31 cellular contexts compared by ENCODE assay signal in genomic region chr17:74071280-74071679, GRCh38.
"Had no signal": no experiment of that assay in that cellular context is flagged by ENCODE, and none has a peak within 500 bp of the region (broad histone marks: within the 10 kb centered on the region; RNA-seq: fewer than 3 reads in every experiment).

No MANE protein-coding gene starts in this region.

- H3K27me3 ChIP-seq: MG63, Peyer's patch, SJSA1 had no signal

- H3K27ac ChIP-seq: Peyer's patch, SJSA1 had no signal

- DNase-seq: activated CD4-positive, alpha-beta T cell treated with anti-CD3 and anti-CD28 coated beads, Interleukin-2, amount 10 ng/mL, durations not matched to agents 24 days and 14 days; activated CD4-positive, alpha-beta T cell treated with anti-CD3 and anti-CD28 coated beads, Interleukin-2, amount 50 U/mL, for 4 hours; activated CD8-positive, alpha-beta memory T cell treated with anti-CD3 and anti-CD28 coated beads, Interleukin-2, amount 50 U/mL, for 4 hours; activated naive CD4-positive, alpha-beta T cell treated with anti-CD3 and anti-CD28 coated beads, Interleukin-2, amount 10 ng/mL, durations not matched to agents 7 days and 5 days; activated naive CD8-positive, alpha-beta T cell treated with anti-CD3 and anti-CD28 coated beads, Interleukin-2, amount 50 U/mL, for 24 hours; activated T-cell treated with anti-CD3 and anti-CD28 coated beads for 4 hours; activated T-cell treated with anti-CD3 and anti-CD28 coated beads, Interleukin-2, amount 50 U/mL, for 4 hours; anterior cingulate cortex; caudate nucleus; cerebellar nuclear complex; Kasumi-1; KG1; MG63; NCI-H1048; NCI-H1105 treated with DMSO at 0.1 percent for 48 hours; NCI-H1436; NCI-H187; NCI-H2029 treated with DMSO at 0.1 percent for 48 hours; NCI-H2107; NCI-H226; NCI-H524; NCI-H748 treated with DMSO at 0.1 percent for 48 hours; NK-92 treated with Interleukin-12 subunit alpha and Interleukin-12 subunit beta, amount 100 ng/mL, for 24 hours; PC-3; Peyer's patch; RPMI8226; SHP77 treated with DMSO at 0.1 percent for 48 hours; SK-N-SH had no signal

- H3K9ac ChIP-seq: SK-N-SH had no signal

- H3K4me3 ChIP-seq: MG63, Peyer's patch, SJSA1 had no signal

- ATAC-seq: activated naive CD8-positive, alpha-beta T cell treated with anti-CD3 and anti-CD28 coated beads, Interleukin-2, amount 50 U/mL, for 24 hours; activated T-cell treated with anti-CD3 and anti-CD28 coated beads, Interleukin-2, amount 50 U/mL, for 4 hours; PC-3 had no signal

- H3K36me3 ChIP-seq: MG63, Peyer's patch, SJSA1 had no signal

- H3K4me2 ChIP-seq: SK-N-SH had no signal

- FAIRE-seq: bronchial epithelial cell, TTC549 had no signal

- H3K4me1 ChIP-seq: Peyer's patch, SJSA1 had no signal

- H3K9me3 ChIP-seq: MG63, Peyer's patch, SJSA1 had no signal
